1 cellular context compared by ENCODE assay signal in genomic region chr12:100153131-100153530, GRCh38.
TF ChIP-seq lines count a peak whose summit lies in the region.

No MANE protein-coding gene starts in this region.

TF ChIP-seq in GM23338, 12 proteins besides CTCF, POLR2A, EP300 and RAD21 (continued from another document):
- TF ChIP-seq, protein P1, sequence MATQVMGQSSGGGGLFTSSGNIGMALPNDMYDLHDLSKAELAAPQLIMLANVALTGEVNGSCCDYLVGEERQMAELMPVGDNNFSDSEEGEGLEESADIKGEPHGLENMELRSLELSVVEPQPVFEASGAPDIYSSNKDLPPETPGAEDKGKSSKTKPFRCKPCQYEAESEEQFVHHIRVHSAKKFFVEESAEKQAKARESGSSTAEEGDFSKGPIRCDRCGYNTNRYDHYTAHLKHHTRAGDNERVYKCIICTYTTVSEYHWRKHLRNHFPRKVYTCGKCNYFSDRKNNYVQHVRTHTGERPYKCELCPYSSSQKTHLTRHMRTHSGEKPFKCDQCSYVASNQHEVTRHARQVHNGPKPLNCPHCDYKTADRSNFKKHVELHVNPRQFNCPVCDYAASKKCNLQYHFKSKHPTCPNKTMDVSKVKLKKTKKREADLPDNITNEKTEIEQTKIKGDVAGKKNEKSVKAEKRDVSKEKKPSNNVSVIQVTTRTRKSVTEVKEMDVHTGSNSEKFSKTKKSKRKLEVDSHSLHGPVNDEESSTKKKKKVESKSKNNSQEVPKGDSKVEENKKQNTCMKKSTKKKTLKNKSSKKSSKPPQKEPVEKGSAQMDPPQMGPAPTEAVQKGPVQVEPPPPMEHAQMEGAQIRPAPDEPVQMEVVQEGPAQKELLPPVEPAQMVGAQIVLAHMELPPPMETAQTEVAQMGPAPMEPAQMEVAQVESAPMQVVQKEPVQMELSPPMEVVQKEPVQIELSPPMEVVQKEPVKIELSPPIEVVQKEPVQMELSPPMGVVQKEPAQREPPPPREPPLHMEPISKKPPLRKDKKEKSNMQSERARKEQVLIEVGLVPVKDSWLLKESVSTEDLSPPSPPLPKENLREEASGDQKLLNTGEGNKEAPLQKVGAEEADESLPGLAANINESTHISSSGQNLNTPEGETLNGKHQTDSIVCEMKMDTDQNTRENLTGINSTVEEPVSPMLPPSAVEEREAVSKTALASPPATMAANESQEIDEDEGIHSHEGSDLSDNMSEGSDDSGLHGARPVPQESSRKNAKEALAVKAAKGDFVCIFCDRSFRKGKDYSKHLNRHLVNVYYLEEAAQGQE (IDR thresholded peaks at IDR 0.05; ENCODE audit: unreplicated experiment), result no peak
- TF ChIP-seq, protein P2, sequence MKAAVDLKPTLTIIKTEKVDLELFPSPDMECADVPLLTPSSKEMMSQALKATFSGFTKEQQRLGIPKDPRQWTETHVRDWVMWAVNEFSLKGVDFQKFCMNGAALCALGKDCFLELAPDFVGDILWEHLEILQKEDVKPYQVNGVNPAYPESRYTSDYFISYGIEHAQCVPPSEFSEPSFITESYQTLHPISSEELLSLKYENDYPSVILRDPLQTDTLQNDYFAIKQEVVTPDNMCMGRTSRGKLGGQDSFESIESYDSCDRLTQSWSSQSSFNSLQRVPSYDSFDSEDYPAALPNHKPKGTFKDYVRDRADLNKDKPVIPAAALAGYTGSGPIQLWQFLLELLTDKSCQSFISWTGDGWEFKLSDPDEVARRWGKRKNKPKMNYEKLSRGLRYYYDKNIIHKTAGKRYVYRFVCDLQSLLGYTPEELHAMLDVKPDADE (IDR thresholded peaks at IDR 0.05), result no peak
- no peak for TF ChIP-seq ZNF331 (CRISPR knock-in tag; IDR thresholded peaks at IDR 0.05; ENCODE audit: low read depth)
